ENCODE assay signal across 8 cellular contexts in the genomic region with DNA sequence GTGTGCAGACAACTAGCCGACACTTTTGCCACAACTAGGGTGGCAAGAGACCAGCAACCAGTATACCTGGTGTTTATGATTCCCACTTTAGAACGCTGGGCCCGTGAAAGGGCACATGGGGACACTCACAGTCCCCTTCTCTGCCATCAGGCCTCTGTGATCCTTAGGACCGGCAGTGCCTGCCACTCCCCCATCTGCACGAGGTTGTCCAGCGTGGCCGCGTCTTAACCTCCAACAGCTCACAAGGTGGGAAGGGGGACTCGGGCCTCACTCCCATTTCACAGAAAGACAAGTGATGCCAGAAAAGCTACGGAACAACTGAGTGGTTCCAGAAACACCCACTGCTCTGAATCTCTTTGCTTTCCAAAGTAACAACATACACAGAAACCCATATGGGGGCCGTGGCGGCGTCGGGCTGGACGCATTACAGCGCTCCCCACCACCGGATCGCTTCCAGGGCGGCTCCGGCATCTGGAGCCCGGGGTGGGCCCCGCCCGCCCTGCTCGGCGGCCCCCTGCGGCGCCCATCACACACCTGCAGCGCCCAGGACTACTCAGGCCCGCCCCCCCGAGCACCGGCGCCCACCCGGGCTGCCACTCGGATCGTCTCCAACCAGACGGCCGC. TPM values are rescaled to one million over a fixed set of nuclear protein-coding genes. Genes with fewer than 3 reads are reported as not detected.
A peak's percentile ranks its signal among the peaks of the same experiment; 100 is the strongest.
DNase-seq lines count a peak whose midpoint lies in the region; ATAC-seq and TF ChIP-seq lines count a peak whose summit lies in the region.

No MANE protein-coding gene starts in this region.

- H3K27ac ChIP-seq in heart right ventricle (peak overlapping the region in 9 of 10 donors; percentile 91 to 97 (median 95)), esophagus squamous epithelium (peak overlapping the region; percentile 87 to 95 (median 92))

- H3K36me3 ChIP-seq in heart right ventricle (peaks cover 0 to 44% (median 18%) of the 10 kb centered on the region in 9 donors), esophagus squamous epithelium (peaks cover 0 to 31% (median 0%) of the 10 kb centered on the region in 3 donors)

- intact Hi-C loops in heart right ventricle (cut with DNase I) (loop anchor here in 4 of 10 donors (2.0 to 10.0 kb wide), 5 partner anchors 42 to 228 kb away; partner anchors contain the start of gene ZNF669 (in 2 of the 4)), Right ventricle myocardium inferior (cut with DNase I) (loop anchor here (5.0 to 10.0 kb wide), 2 partner anchors 118 to 226 kb away; partner anchors contain the start of gene ZNF669), esophagus squamous epithelium (cut with DNase I) (no loop called here), sciatic nerve (cut with DNase I) (no loop called here)

- TF ChIP-seq CTCF in heart right ventricle (IDR thresholded peaks at IDR 0.05) (no peak), esophagus squamous epithelium (IDR thresholded peaks at IDR 0.05) (no peak)

- ATAC-seq in heart right ventricle: peak in 2 of 8 donors; percentile 6 to 30
- ATAC-seq in Right ventricle myocardium inferior: no peak
- ATAC-seq in sciatic nerve: no peak

- WGBS in heart right ventricle, 2 donors: 10 to 11% methylated on average over 36 to 37 of the region's 37 CpGs
- 8 to 47% methylated on average over 2 to 13 of the region's 37 CpGs for WGBS in esophagus squamous epithelium, 2 donors

- no peaks in the 10 kb centered on the region for H3K9me3 ChIP-seq in heart right ventricle
- no peaks in the 10 kb centered on the region for H3K9me3 ChIP-seq in esophagus squamous epithelium

- no peak for DNase-seq in heart right ventricle
- no peak for DNase-seq in Right ventricle myocardium inferior (ENCODE audit: missing footprints)
- no peak for DNase-seq in esophagus squamous epithelium (lab: John Stamatoyannopoulos, UW)
- DNase-seq in sciatic nerve (ENCODE audit: low spot score): peak; percentile 54
- no peak for DNase-seq in nucleus accumbens (lab: John Stamatoyannopoulos, UW)
- no peak for DNase-seq in islet precursor cell
- DNase-seq in glomerular visceral epithelial cell (ENCODE audit: extremely low spot score): no peak

- no peaks in the 10 kb centered on the region for H3K27me3 ChIP-seq in heart right ventricle
- no peaks in the 10 kb centered on the region for H3K27me3 ChIP-seq in esophagus squamous epithelium

- no peak for TF ChIP-seq POLR2A in esophagus squamous epithelium (IDR thresholded peaks at IDR 0.05)

- H3K4me1 ChIP-seq in heart right ventricle (peaks cover 5 to 50% (median 33%) of the 10 kb centered on the region in 9 donors), esophagus squamous epithelium (peaks cover 11 to 41% (median 21%) of the 10 kb centered on the region in 3 donors)

- peak overlapping the region; percentile 69 to 98 (median 94) for H3K4me3 ChIP-seq in heart right ventricle
- peak overlapping the region; percentile 77 to 97 (median 96) for H3K4me3 ChIP-seq in esophagus squamous epithelium

TF ChIP-seq in PFSK-1, 5 proteins besides CTCF, POLR2A, EP300 and RAD21:
- TF ChIP-seq SIN3A (IDR thresholded peaks at IDR 0.05; ENCODE audit: borderline replicate concordance, insufficient read depth, low read length) (0 out of 2 replicates have a peak, but pooled peaks have one; percentile 28), FOXP2 (optimal IDR thresholded peaks at IDR 0.05; ENCODE audit: borderline replicate concordance, extremely low read depth, extremely low read length, insufficient read depth) (no peak), POLR2AphosphoS5 (IDR thresholded peaks at IDR 0.05; ENCODE audit: low read depth, low read length) (no peak), TAF1 (IDR thresholded peaks at IDR 0.05; ENCODE audit: borderline replicate concordance, insufficient read depth, low read length) (no peak)
- TF ChIP-seq, protein P1, sequence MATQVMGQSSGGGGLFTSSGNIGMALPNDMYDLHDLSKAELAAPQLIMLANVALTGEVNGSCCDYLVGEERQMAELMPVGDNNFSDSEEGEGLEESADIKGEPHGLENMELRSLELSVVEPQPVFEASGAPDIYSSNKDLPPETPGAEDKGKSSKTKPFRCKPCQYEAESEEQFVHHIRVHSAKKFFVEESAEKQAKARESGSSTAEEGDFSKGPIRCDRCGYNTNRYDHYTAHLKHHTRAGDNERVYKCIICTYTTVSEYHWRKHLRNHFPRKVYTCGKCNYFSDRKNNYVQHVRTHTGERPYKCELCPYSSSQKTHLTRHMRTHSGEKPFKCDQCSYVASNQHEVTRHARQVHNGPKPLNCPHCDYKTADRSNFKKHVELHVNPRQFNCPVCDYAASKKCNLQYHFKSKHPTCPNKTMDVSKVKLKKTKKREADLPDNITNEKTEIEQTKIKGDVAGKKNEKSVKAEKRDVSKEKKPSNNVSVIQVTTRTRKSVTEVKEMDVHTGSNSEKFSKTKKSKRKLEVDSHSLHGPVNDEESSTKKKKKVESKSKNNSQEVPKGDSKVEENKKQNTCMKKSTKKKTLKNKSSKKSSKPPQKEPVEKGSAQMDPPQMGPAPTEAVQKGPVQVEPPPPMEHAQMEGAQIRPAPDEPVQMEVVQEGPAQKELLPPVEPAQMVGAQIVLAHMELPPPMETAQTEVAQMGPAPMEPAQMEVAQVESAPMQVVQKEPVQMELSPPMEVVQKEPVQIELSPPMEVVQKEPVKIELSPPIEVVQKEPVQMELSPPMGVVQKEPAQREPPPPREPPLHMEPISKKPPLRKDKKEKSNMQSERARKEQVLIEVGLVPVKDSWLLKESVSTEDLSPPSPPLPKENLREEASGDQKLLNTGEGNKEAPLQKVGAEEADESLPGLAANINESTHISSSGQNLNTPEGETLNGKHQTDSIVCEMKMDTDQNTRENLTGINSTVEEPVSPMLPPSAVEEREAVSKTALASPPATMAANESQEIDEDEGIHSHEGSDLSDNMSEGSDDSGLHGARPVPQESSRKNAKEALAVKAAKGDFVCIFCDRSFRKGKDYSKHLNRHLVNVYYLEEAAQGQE (IDR thresholded peaks at IDR 0.05; ENCODE audit: insufficient read depth in 1 of 2, low read depth in 2 of 2, low read length in 2 of 2): 0 out of 4 replicates have a peak, but pooled peaks of 1 of the 2 experiments have one; percentile 5

RNA-seq across cellular contexts. Expression of gene ZNF496, which starts 1.0 kb away (rescaled TPM):
- total RNA-seq in heart right ventricle: 10 to 100 TPM; 11.4 to 18.4 (median 14.5) TPM
- polyA plus RNA-seq in heart right ventricle: 1 to 10 TPM; 6.2 to 7.1 TPM
- 10.5 TPM for total RNA-seq in Right ventricle myocardium inferior
- 54.5 TPM for polyA plus RNA-seq in PFSK-1 (2012; ENCODE audit: insufficient read length, low read depth)
- total RNA-seq in esophagus squamous epithelium: 10 to 100 TPM in 1 of 4 donors, 1 to 10 TPM in 3; 8.9 to 21.2 (median 9.5) TPM
- total RNA-seq in sciatic nerve: 30.0 TPM
